Comparison of ENCODE assay signal across 9 cellular contexts in the genomic region with DNA sequence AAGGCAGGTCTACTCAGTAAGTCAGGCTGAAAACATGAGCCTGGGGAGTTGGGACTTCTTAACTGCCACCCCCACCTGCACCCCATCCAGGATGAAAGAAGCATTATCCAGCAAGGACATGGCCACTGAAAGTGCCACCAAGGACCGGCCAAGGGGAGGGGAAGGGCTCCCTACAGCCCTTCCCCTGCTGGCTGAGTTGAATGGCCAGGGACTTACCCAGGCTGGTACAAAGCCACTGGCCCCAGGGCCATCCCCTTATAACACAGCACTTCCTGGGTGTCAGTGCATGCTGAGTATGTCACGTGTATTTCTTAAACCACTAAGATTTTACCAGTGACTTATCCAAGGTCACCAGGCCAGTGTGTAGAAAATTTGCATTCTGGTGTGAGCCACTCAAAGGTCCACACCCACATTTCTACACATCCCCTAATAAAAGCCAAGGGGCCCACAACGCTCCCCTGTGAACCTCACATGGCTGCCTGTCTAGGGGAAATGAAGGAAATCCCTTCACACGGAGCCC. TPM values are rescaled to one million over a fixed set of nuclear protein-coding genes. Genes with fewer than 3 reads are reported as not detected.
DNase-seq lines count a peak whose midpoint lies in the region; ATAC-seq, FAIRE-seq and TF ChIP-seq lines count a peak whose summit lies in the region.
"Had no signal": no experiment of that assay in that cellular context is flagged by ENCODE, and none has a peak within 500 bp of the region (broad histone marks: within the 10 kb centered on the region; RNA-seq: fewer than 3 reads in every experiment).

No MANE protein-coding gene starts in this region.

- 74 to 87% (median 80%) methylated on average over 4 of the region's 4 CpGs for WGBS in stomach, 5 donors

- DNase-seq in HTR-8/SVneo (ENCODE audit: insufficient read length, low spot score) (no peak), neural progenitor cell (ENCODE audit: low spot score) (no peak), progenitor cell of endocrine pancreas (ENCODE audit: low spot score, unreplicated experiment) (no peak), mucosa of gallbladder (ENCODE audit: low spot score) (no peak), stomach (no peak)

- FAIRE-seq in HTR-8/SVneo (lab: Jason Lieb, UNC): peak; percentile 44

- no peak for TF ChIP-seq CTCF in neural progenitor cell (IDR thresholded peaks at IDR 0.05)
- TF ChIP-seq CTCF in progenitor cell of endocrine pancreas (IDR thresholded peaks at IDR 0.05; ENCODE audit: unreplicated experiment): no peak
- no peak for TF ChIP-seq CTCF in stomach (IDR thresholded peaks at IDR 0.05)

- H3K4me3 ChIP-seq in neural progenitor cell: no peak overlapping the region
- H3K4me3 ChIP-seq in stomach: no peak overlapping the region
- H3K4me3 ChIP-seq: hepatocyte, SJSA1 had no signal

- H2AFZ ChIP-seq in neural progenitor cell (replicated peaks): no peak overlapping the region
- H2AFZ ChIP-seq: hepatocyte had no signal

- intact Hi-C loops in stomach (cut with DNase I; ENCODE audit: low total_unique reads): loop anchor here (10.0 kb wide), 1 partner anchor 887 kb away; no protein-coding TSS in a partner anchor

- H3K4me1 ChIP-seq in neural progenitor cell: peaks cover 7% of the 10 kb centered on the region
- H3K4me1 ChIP-seq in stomach: peaks cover 13 to 49% (median 29%) of the 10 kb centered on the region in 4 donors
- H3K4me1 ChIP-seq: SJSA1 had no signal

- no peaks in the 10 kb centered on the region for H4K20me1 ChIP-seq in neural progenitor cell (ENCODE audit: low read depth)

- H3K36me3 ChIP-seq in neural progenitor cell (no peaks in the 10 kb centered on the region), stomach (no peaks in the 10 kb centered on the region)
- H3K36me3 ChIP-seq: SJSA1 had no signal

- H3K36me3 Mint-ChIP-seq in neural progenitor cell (no peaks in the 10 kb centered on the region), progenitor cell of endocrine pancreas (ENCODE audit: insufficient read depth) (no peaks in the 10 kb centered on the region)

- no peaks in the 10 kb centered on the region for H3K79me2 ChIP-seq in neural progenitor cell (ENCODE audit: low read depth)
- H3K79me2 ChIP-seq: hepatocyte had no signal

- H3K27me3 Mint-ChIP-seq in neural progenitor cell (ENCODE audit: insufficient read depth, low read depth) (peaks cover 6% of the 10 kb centered on the region), progenitor cell of endocrine pancreas (no peaks in the 10 kb centered on the region)

- no peaks in the 10 kb centered on the region for H3K9me3 Mint-ChIP-seq in neural progenitor cell
- H3K9me3 Mint-ChIP-seq in progenitor cell of endocrine pancreas (ENCODE audit: low read depth): no peaks in the 10 kb centered on the region

- H3K27ac ChIP-seq in neural progenitor cell: no peak overlapping the region
- no peak overlapping the region for H3K27ac ChIP-seq in stomach
- H3K27ac ChIP-seq: hepatocyte, SJSA1 had no signal

- peaks cover 32% of the 10 kb centered on the region for H3K4me1 Mint-ChIP-seq in neural progenitor cell
- peaks cover 35% of the 10 kb centered on the region for H3K4me1 Mint-ChIP-seq in progenitor cell of endocrine pancreas (ENCODE audit: low read depth)

- no peak overlapping the region for H3K9ac ChIP-seq in neural progenitor cell

- H3K4me3 Mint-ChIP-seq in neural progenitor cell (no peak overlapping the region), progenitor cell of endocrine pancreas (ENCODE audit: low read depth) (no peak overlapping the region)

- no peak for TF ChIP-seq EP300 in stomach (IDR thresholded peaks at IDR 0.05)

- no peak for TF ChIP-seq POLR2A in stomach (IDR thresholded peaks at IDR 0.05)

- H3K4me2 ChIP-seq in neural progenitor cell: no peak overlapping the region
- H3K4me2 ChIP-seq: hepatocyte had no signal

- H3F3A ChIP-seq in neural progenitor cell (ENCODE audit: low read depth): peaks cover 19% of the 10 kb centered on the region

- H3K9me3 ChIP-seq in neural progenitor cell (ENCODE audit: low read depth) (no peaks in the 10 kb centered on the region), stomach (no peaks in the 10 kb centered on the region)
- H3K9me3 ChIP-seq: SJSA1 had no signal

- ATAC-seq in GM18873 (IDR thresholded peaks at IDR 0.05; ENCODE audit: low FRiP score, unreplicated experiment) (peak; percentile 70), GM21737 (IDR thresholded peaks at IDR 0.05; ENCODE audit: unreplicated experiment) (peak; percentile 52)

- H3K27ac Mint-ChIP-seq in neural progenitor cell: peak overlapping the region; percentile 85
- no peak overlapping the region for H3K27ac Mint-ChIP-seq in progenitor cell of endocrine pancreas

- H3K27me3 ChIP-seq in neural progenitor cell: no peaks in the 10 kb centered on the region
- H3K27me3 ChIP-seq in stomach: no peaks in the 10 kb centered on the region
- H3K27me3 ChIP-seq: hepatocyte, SJSA1 had no signal

RNA-seq across cellular contexts. Expression of a gene that starts 29.3 kb away (rescaled TPM):
- total RNA-seq in neural progenitor cell (ENCODE audit: low replicate concordance) (42.9 and 95.5 TPM in 2 replicates), progenitor cell of endocrine pancreas (325 and 368 TPM in 2 replicates), mucosa of gallbladder (398 TPM), stomach (100 to 1,000 TPM in 4 of 5 donors, 10 to 100 TPM in 1; 44.4 to 655 (median 255) TPM)
- polyA plus RNA-seq in stomach: 10 to 100 TPM; 64.0 to 80.1 (median 70.4) TPM
